1 cellular context compared by ENCODE assay signal in the genomic region with DNA sequence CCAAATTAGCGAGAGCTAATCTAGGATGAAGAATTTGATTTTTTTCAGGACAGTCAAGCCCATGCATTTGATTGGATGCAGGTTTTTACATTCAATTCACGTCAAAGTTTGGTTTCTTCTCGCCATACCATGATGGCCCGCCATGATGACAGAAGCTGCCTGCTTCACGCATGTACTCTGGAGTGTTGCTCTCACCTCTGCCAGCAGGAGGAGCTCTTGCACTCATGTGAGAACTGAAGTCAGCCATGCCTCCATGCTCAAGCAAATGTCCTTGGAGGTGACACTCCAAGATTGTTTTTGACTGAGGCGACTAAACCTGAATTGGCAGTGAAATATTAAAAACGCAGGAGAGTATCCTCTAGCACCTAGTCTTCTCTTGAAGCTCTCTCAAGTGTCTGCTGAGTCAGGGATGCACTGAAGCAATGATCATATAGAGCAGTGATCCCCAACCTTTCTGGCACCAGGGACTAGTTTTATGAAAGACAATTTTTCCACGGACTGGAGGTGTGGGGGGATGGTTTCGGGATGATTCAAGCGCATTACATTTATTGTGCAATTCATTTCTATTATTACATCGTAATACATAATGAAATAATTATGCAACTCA.
A peak's percentile ranks its signal among the peaks of the same experiment; 100 is the strongest.
TF ChIP-seq lines count a peak whose summit lies in the region.

No MANE protein-coding gene starts in this region.

TF ChIP-seq in K562, 482 proteins besides CTCF, POLR2A, EP300 and RAD21 (continued from another document):
- TF ChIP-seq ZNF408 (CRISPR knock-in tag; IDR thresholded peaks at IDR 0.05; ENCODE audit: low read depth), result no peak
- TF ChIP-seq TRIM28 (IDR thresholded peaks at IDR 0.05), result no peak
- TF ChIP-seq KLF16 (IDR thresholded peaks at IDR 0.05), result 0 out of 2 replicates have a peak, but pooled peaks have one; percentile 12
